Comparison of ENCODE assay signal across 21 cellular contexts in the genomic region with DNA sequence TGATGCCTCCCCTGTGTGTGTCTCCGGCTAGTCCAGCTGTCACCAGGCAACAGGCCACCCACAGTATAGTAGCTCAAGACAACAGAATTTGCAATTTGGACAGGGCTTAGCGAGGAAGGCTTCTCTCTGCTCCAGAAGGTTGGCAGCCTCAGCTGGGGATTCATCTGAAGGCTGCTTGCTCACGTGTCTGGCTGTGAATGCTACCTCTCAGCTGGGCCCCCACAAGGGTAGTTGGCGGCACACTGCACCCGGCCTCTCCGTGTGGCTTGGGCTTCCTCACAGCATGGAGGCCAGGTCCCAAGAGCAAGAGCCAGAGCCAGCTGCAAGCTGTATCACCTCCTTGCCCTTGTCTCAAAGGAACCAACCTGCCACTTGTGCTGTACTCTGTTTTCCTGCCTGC.
"Had no signal": no experiment of that assay in that cellular context is flagged by ENCODE, and none has a peak within 500 bp of the region (broad histone marks: within the 10 kb centered on the region; RNA-seq: fewer than 3 reads in every experiment).

No MANE protein-coding gene starts in this region.

- H3K79me2 ChIP-seq: hepatocyte had no signal

- H3K36me3 ChIP-seq: ovary, uterus had no signal

- DNase-seq: glutamatergic neuron; islet precursor cell; naive thymus-derived CD8-positive, alpha-beta T cell; ovary; stimulated activated CD4-positive, alpha-beta T cell treated with anti-CD3 and anti-CD28 coated beads, Interleukin-12 subunit alpha, Interleukin-12 subunit beta, amount 100 ng/mL, for 4 hours; stimulated activated CD4-positive, alpha-beta T cell treated with anti-CD3 and anti-CD28 coated beads, Interleukin-15, amount 100 ng/mL, for 24 hours; stimulated activated CD4-positive, alpha-beta T cell treated with anti-CD3 and anti-CD28 coated beads, Interleukin-2, amount 100 ng/mL, for 24 hours; stimulated activated CD4-positive, alpha-beta T cell treated with anti-CD3 and anti-CD28 coated beads, Interleukin-4, amount 100 ng/mL, for 1 hour; stimulated activated naive CD4-positive, alpha-beta T cell; tibial artery; trophoblast cell; uterus had no signal

- H3K4me2 ChIP-seq: hepatocyte had no signal

- H3K4me3 ChIP-seq: heart right ventricle, hepatocyte, lung, ovary, right atrium auricular region, skin epidermis, suprapubic skin, thoracic aorta, tibial artery, uterus had no signal

- ATAC-seq: naive thymus-derived CD8-positive, alpha-beta T cell; sciatic nerve had no signal

- H3K27ac ChIP-seq: hepatocyte, neutrophil, ovary, skin epidermis, suprapubic skin, thoracic aorta, tibial artery, uterus had no signal

- H3K9me3 ChIP-seq: heart right ventricle, neutrophil, ovary, right atrium auricular region, suprapubic skin, thoracic aorta, tibial artery, uterus had no signal

- H3K27me3 ChIP-seq: heart right ventricle, hepatocyte, neutrophil, ovary, right atrium auricular region, suprapubic skin, tibial artery, uterus had no signal
